In the genomic region with DNA sequence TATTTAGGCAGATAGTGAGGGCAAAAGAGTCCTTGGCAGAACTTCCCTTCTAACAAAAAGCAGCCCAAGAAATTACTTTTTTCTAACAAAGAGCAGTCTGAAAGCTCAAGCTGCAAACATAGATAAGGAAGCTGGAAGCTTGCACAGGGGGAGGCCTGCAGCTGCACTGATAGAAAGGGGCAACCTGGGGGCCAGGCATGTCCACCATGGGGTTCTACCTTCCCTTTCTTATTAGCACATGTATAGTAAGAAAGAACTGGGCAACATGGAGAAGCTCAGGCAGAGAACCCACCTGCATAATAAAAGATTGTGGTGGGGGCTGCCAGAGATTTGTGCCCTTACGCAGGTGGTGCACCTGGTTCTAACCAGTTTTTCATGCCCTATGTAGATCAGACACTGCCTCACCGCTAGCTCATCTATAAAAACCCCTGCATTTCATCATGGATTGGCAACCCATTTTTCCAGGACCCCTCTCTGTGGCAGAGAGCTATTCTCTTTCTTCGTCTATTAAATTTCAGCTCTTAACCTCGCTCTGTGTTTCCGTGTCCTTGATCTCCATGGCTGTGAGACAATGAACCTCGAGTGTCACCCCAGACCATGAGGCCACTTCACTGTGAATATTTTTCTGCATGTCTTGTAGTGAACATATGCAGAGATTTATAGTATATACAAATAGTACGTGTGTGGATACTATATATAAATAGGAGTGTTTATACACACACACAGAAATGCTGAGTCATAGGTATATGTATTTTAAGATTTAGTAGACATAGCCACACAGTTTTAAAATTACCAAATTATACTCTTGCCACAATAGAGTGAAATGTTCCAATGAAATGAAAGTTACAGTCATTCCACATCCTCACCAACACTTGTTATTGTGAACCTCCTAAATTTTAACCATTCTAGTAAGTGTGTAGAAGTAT, we compare ENCODE assay signal across 20 cellular contexts.
"Had no signal": no experiment of that assay in that cellular context is flagged by ENCODE, and none has a peak within 500 bp of the region (broad histone marks: within the 10 kb centered on the region; RNA-seq: fewer than 3 reads in every experiment).

No MANE protein-coding gene starts in this region.

- H3K27me3 ChIP-seq: body of pancreas, cardiac muscle cell, sigmoid colon, thyroid gland, upper lobe of right lung had no signal

- H3K4me3 ChIP-seq: body of pancreas, cardiac muscle cell, lower lobe of right lung, sigmoid colon, thyroid gland, upper lobe of right lung had no signal

- H3K9me3 ChIP-seq: body of pancreas, lower lobe of right lung, thyroid gland, upper lobe of right lung had no signal

- DNase-seq: activated CD4-positive, alpha-beta T cell treated with anti-CD3 and anti-CD28 coated beads, Interleukin-2, amount 50 U/mL, for 1 hour; activated CD8-positive, alpha-beta T cell treated with anti-CD3 and anti-CD28 coated beads, Interleukin-2, amount 10 ng/mL, durations not matched to agents 7 days and 5 days; activated gamma-delta T cell; anterior cingulate cortex; body of pancreas; cortex of kidney; immature natural killer cell; lower lobe of right lung; naive thymus-derived CD4-positive, alpha-beta T cell; sigmoid colon; stimulated activated CD4-positive, alpha-beta T cell treated with anti-CD3 and anti-CD28 coated beads, Interleukin-4, amount 100 ng/mL, for 1 hour; substantia nigra; T1000; thyroid gland; upper lobe of right lung had no signal

- H3K36me3 ChIP-seq: cardiac muscle cell, lower lobe of right lung, sigmoid colon, thyroid gland, upper lobe of right lung had no signal

- ATAC-seq: activated CD4-positive, CD25-positive, alpha-beta regulatory T cell treated with anti-CD3 and anti-CD28 coated beads, Interleukin-2, amount 50 U/mL, for 24 hours; activated CD8-positive, alpha-beta T cell treated with anti-CD3 and anti-CD28 coated beads, Interleukin-2, amount 10 ng/mL, durations not matched to agents 7 days and 5 days; body of pancreas; left lobe of liver; lower lobe of right lung; naive thymus-derived CD4-positive, alpha-beta T cell; upper lobe of right lung had no signal

- H3K27ac ChIP-seq: body of pancreas, cardiac muscle cell, foreskin keratinocyte, lower lobe of right lung, sigmoid colon, thyroid gland, upper lobe of right lung, VCaP had no signal

- H3K4me1 ChIP-seq: body of pancreas, lower lobe of right lung, sigmoid colon, thyroid gland, upper lobe of right lung had no signal
